9 cellular contexts compared by ENCODE assay signal in the genomic region with DNA sequence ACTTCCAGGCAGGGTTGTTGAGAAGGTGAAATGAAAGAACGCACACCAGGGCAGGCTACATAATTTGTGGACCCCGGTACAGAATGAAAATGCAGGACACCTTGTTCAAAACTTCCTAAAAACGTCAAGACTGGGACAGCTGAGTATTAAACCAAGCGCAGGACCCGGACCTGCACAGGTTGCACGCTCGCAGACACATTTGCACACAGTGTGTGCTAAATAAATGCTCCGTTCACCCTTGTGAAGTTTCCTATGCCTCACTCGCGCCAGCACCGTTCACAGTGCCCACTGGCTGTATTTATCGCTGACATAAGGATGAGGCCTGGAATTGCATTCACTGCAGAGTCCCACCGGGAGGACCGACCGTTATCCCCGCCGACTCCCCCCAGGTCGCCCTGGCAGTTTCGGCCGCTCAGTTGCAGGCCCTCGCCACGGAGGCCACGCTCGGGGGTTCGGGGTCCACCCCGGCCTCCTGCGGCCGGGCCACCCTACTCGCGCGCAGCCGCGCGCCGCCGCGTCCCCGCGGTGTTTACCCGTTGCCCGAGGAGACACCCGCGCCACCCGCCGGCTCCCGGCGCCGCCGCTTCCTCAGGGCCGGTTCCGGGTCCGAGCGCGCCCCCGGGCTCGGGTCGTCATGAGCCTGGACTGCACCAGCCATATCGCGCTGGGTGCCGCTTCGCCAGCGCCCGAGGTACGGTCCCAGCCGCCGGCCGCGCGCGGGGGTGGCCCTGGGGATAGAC. TPM values are rescaled to one million over a fixed set of nuclear protein-coding genes. Genes with fewer than 3 reads are reported as not detected.
DNase-seq lines count a peak whose midpoint lies in the region; ATAC-seq and TF ChIP-seq lines count a peak whose summit lies in the region.
"Had no signal": no experiment of that assay in that cellular context is flagged by ENCODE, and none has a peak within 500 bp of the region (broad histone marks: within the 10 kb centered on the region; RNA-seq: fewer than 3 reads in every experiment).

A gene with protein sequence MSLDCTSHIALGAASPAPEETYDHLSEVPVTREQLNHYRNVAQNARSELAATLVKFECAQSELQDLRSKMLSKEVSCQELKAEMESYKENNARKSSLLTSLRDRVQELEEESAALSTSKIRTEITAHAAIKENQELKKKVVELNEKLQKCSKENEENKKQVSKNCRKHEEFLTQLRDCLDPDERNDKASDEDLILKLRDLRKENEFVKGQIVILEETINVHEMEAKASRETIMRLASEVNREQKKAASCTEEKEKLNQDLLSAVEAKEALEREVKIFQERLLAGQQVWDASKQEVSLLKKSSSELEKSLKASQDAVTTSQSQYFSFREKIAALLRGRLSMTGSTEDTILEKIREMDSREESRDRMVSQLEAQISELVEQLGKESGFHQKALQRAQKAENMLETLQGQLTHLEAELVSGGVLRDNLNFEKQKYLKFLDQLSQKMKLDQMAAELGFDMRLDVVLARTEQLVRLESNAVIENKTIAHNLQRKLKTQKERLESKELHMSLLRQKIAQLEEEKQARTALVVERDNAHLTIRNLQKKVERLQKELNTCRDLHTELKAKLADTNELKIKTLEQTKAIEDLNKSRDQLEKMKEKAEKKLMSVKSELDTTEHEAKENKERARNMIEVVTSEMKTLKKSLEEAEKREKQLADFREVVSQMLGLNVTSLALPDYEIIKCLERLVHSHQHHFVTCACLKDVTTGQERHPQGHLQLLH (plus strand): TSS at position 523 of the 740 bp plus-strand sequence. CDS start 112 bp downstream, at position 635.

- H3K36me3 ChIP-seq in heart right ventricle = no peaks in the 10 kb centered on the region

- DNase-seq in D341Med (ENCODE audit: low spot score) (peak; percentile 78), HPDE6-E6E7 (ENCODE audit: extremely low spot score) (peak; percentile 14), heart right ventricle (peak; percentile 32 to 64), osteocyte (ENCODE audit: extremely low spot score, unreplicated experiment) (peak; percentile 87), HCEC 1CT (no peak)
- DNase-seq in activated T-helper 2 cell treated with anti-CD3 and anti-CD28 coated beads, Interferon-gamma antibody, Interleukin-2, Interleukin-4, amounts not matched to agents 10 μg/mL and 5 μg/mL and 100 μg/mL, durations not matched to agents 14 hours and 24 hours and 36 hours (ENCODE audit: low spot score) = no peak

- peaks cover 62% of the 10 kb centered on the region for H3K27me3 Mint-ChIP-seq in activated T-helper 2 cell treated with anti-CD3 and anti-CD28 coated beads, Interferon-gamma antibody, Interleukin-2, Interleukin-4, amounts not matched to agents 10 μg/mL and 5 μg/mL and 100 μg/mL, durations not matched to agents 14 hours and 24 hours and 36 hours (ENCODE audit: low read depth)
- H3K27me3 Mint-ChIP-seq in osteocyte (ENCODE audit: unreplicated experiment) = peaks cover 3% of the 10 kb centered on the region

- H3K4me1 ChIP-seq in heart right ventricle = peaks cover 0 to 42% (median 7%) of the 10 kb centered on the region in 9 donors

- 7% methylated on average over 64 to 70 of the region's 70 CpGs for WGBS in heart right ventricle, 2 donors

- no peaks in the 10 kb centered on the region for H3K9me3 Mint-ChIP-seq in activated T-helper 2 cell treated with anti-CD3 and anti-CD28 coated beads, Interferon-gamma antibody, Interleukin-2, Interleukin-4, amounts not matched to agents 10 μg/mL and 5 μg/mL and 100 μg/mL, durations not matched to agents 14 hours and 24 hours and 36 hours
- no peaks in the 10 kb centered on the region for H3K9me3 Mint-ChIP-seq in osteocyte (ENCODE audit: unreplicated experiment)

- H3K4me3 ChIP-seq in heart right ventricle = peak within 1 kb of the TSS; percentile 44 to 78 (median 66)

- peaks cover 16% of the 10 kb centered on the region for H3K4me1 Mint-ChIP-seq in activated T-helper 2 cell treated with anti-CD3 and anti-CD28 coated beads, Interferon-gamma antibody, Interleukin-2, Interleukin-4, amounts not matched to agents 10 μg/mL and 5 μg/mL and 100 μg/mL, durations not matched to agents 14 hours and 24 hours and 36 hours (ENCODE audit: low read depth)
- H3K4me1 Mint-ChIP-seq in osteocyte (ENCODE audit: unreplicated experiment) = peaks cover 20% of the 10 kb centered on the region

- peaks cover 0 to 53% (median 35%) of the 10 kb centered on the region in 7 donors for H3K27me3 ChIP-seq in heart right ventricle

- peak within 1 kb of the TSS; percentile 56 for H3K4me3 Mint-ChIP-seq in activated T-helper 2 cell treated with anti-CD3 and anti-CD28 coated beads, Interferon-gamma antibody, Interleukin-2, Interleukin-4, amounts not matched to agents 10 μg/mL and 5 μg/mL and 100 μg/mL, durations not matched to agents 14 hours and 24 hours and 36 hours (ENCODE audit: low read depth)
- H3K4me3 Mint-ChIP-seq in osteocyte (ENCODE audit: unreplicated experiment) = peak within 1 kb of the TSS; percentile 72

- no peaks in the 10 kb centered on the region for H3K36me3 Mint-ChIP-seq in activated T-helper 2 cell treated with anti-CD3 and anti-CD28 coated beads, Interferon-gamma antibody, Interleukin-2, Interleukin-4, amounts not matched to agents 10 μg/mL and 5 μg/mL and 100 μg/mL, durations not matched to agents 14 hours and 24 hours and 36 hours (ENCODE audit: low read depth)
- no peaks in the 10 kb centered on the region for H3K36me3 Mint-ChIP-seq in osteocyte (ENCODE audit: unreplicated experiment)

- TF ChIP-seq CTCF in heart right ventricle (IDR thresholded peaks at IDR 0.05) = no peak
- TF ChIP-seq CTCF in osteocyte (IDR thresholded peaks at IDR 0.05) = peak; percentile 7

- H3K9me3 ChIP-seq in heart right ventricle = no peaks in the 10 kb centered on the region

- H3K27ac ChIP-seq in heart right ventricle = peak within 1 kb of the TSS in 9 of 10 donors; percentile 48 to 91 (median 74)

- ATAC-seq in heart right ventricle (peak; percentile 64 to 87 (median 78)), GM18511 (IDR thresholded peaks at IDR 0.05; ENCODE audit: unreplicated experiment) (no peak), HG03196 (IDR thresholded peaks at IDR 0.05; ENCODE audit: unreplicated experiment) (no peak)

- intact Hi-C loops in activated T-helper 2 cell treated with anti-CD3 and anti-CD28 coated beads, Interferon-gamma antibody, Interleukin-2, Interleukin-4, amounts not matched to agents 10 μg/mL and 5 μg/mL and 100 μg/mL, durations not matched to agents 14 hours and 24 hours and 36 hours (cut with micrococcal nuclease) = no loop called here
- intact Hi-C loops in heart right ventricle (cut with DNase I) = no loop called here

- H3K27ac Mint-ChIP-seq in activated T-helper 2 cell treated with anti-CD3 and anti-CD28 coated beads, Interferon-gamma antibody, Interleukin-2, Interleukin-4, amounts not matched to agents 10 μg/mL and 5 μg/mL and 100 μg/mL, durations not matched to agents 14 hours and 24 hours and 36 hours = no peak within 1 kb of the TSS
- peak within 1 kb of the TSS; percentile 38 for H3K27ac Mint-ChIP-seq in osteocyte (ENCODE audit: unreplicated experiment)

RNA-seq across cellular contexts. Expression of the gene that starts here (rescaled TPM):
- total RNA-seq in activated T-helper 2 cell treated with anti-CD3 and anti-CD28 coated beads, Interferon-gamma antibody, Interleukin-2, Interleukin-4, amounts not matched to agents 10 μg/mL and 5 μg/mL and 100 μg/mL, durations not matched to agents 14 hours and 24 hours and 36 hours = not detected in 2 replicates
- 1 to 10 TPM in 1 of 10 donors, under 1 TPM in 9; 0.15 to 1.6 (median 0.57) TPM for total RNA-seq in heart right ventricle
- under 1 TPM; 0.13 to 0.22 TPM for polyA plus RNA-seq in heart right ventricle
- total RNA-seq in osteocyte = 0.78 and 0.84 TPM in 2 replicates
- total RNA-seq: NCI-H460 had no signal

Comparison
In these comparisons a context has a peak if more than half of its experiments do, and no peak if none do; other contexts are left out.
1. Peak in DNase-seq in osteocyte; RNA of the gene not detected or under 1 TPM.
2. DNase-seq: peak in D341Med (single experiment), HPDE6-E6E7 (single experiment) and heart right ventricle (2 of 2); none in activated T-helper 2 cell treated with anti-CD3 and anti-CD28 coated beads, Interferon-gamma antibody, Interleukin-2, Interleukin-4, amounts not matched to agents 10 μg/mL and 5 μg/mL and 100 μg/mL, durations not matched to agents 14 hours and 24 hours and 36 hours (single experiment) and HCEC 1CT (single experiment).
3. ATAC-seq: peak in heart right ventricle (8 of 8); none in GM18511 (single experiment) and HG03196 (single experiment).